ENCODE assay signal across 13 cellular contexts in genomic region chr15:90990446-90990845, GRCh38.
"Had no signal": no experiment of that assay in that cellular context is flagged by ENCODE, and none has a peak within 500 bp of the region (broad histone marks: within the 10 kb centered on the region; RNA-seq: fewer than 3 reads in every experiment).

No MANE protein-coding gene starts in this region.

- H3K4me3 ChIP-seq: coronary artery, lung, right atrium auricular region, tibial nerve had no signal

- DNase-seq: activated CD4-positive, alpha-beta T cell treated with anti-CD3 and anti-CD28 coated beads, Interleukin-2, amount 50 U/mL, for 1 hour; activated CD4-positive, CD25-positive, alpha-beta regulatory T cell; activated naive CD8-positive, alpha-beta T cell treated with anti-CD3 and anti-CD28 coated beads for 36 hours; brain microvascular endothelial cell; left cardiac atrium; nephron progenitor cell; small intestine; stimulated activated CD4-positive, alpha-beta T cell treated with anti-CD3 and anti-CD28 coated beads, Interleukin-4, amount 100 ng/mL, for 24 hours; stimulated activated naive CD4-positive, alpha-beta T cell had no signal

- H3K27ac ChIP-seq: brain microvascular endothelial cell, coronary artery, right atrium auricular region, tibial nerve had no signal

- H3K36me3 ChIP-seq: right atrium auricular region, tibial nerve had no signal

- H3K27me3 ChIP-seq: brain microvascular endothelial cell, right atrium auricular region, tibial nerve had no signal

- H3K9me3 ChIP-seq: right atrium auricular region, tibial nerve had no signal
